In genomic region chr1:179087665-179088064, GRCh38 we compare ENCODE assay signal across 14 cellular contexts. TPM values are rescaled to one million over a fixed set of nuclear protein-coding genes. Genes with fewer than 3 reads are reported as not detected.
DNase-seq lines count a peak whose midpoint lies in the region; ATAC-seq and TF ChIP-seq lines count a peak whose summit lies in the region.
"Had no signal": no experiment of that assay in that cellular context is flagged by ENCODE, and none has a peak within 500 bp of the region (broad histone marks: within the 10 kb centered on the region; RNA-seq: fewer than 3 reads in every experiment).

No MANE protein-coding gene starts in this region.

- DNase-seq in NCI-H526 (lab: John Stamatoyannopoulos, UW) (peak; percentile 99 to 100), fibroblast of pulmonary artery (ENCODE audit: low read depth) (peak; percentile 17), osteocyte (ENCODE audit: extremely low spot score, unreplicated experiment) (no peak), natural killer cell (no peak)
- DNase-seq in stimulated activated CD8-positive, alpha-beta memory T cell treated with anti-CD3 and anti-CD28 coated beads, Interleukin-4, amount 100 ng/mL, for 48 hours = no peak
- no peak for DNase-seq in NK-92 treated with Interleukin-12 subunit alpha and Interleukin-12 subunit beta, amount 100 ng/mL, for 24 hours (lab: John Stamatoyannopoulos, UW)
- DNase-seq: activated CD4-positive, CD25-positive, alpha-beta regulatory T cell; Caco-2; NCI-H446 had no signal

- H3K27me3 ChIP-seq in gastroesophageal sphincter = no peaks in the 10 kb centered on the region
- H3K27me3 ChIP-seq: SJSA1 had no signal

- 61% methylated on average over 6 of the region's 11 CpGs; no CpG with 5 or more reads in 1 of the 2 donors for WGBS in gastroesophageal sphincter (ENCODE audit: low coverage in 1 of 2), 2 donors

- H3K27ac Mint-ChIP-seq in osteocyte (ENCODE audit: unreplicated experiment) (peak overlapping the region; percentile 34), natural killer cell (no peak overlapping the region)
- H3K27ac Mint-ChIP-seq: activated T-helper 1 cell treated with anti-CD3 and anti-CD28 coated beads, Interleukin-12 subunit alpha, Interleukin-12 subunit beta, Interleukin-2, Interleukin-4 antibody, amounts not matched to agents 30 ng/mL and 10 ng/mL and 1 ng/mL, durations not matched to agents 14 hours and 24 hours and 36 hours had no signal

- ATAC-seq in natural killer cell = no peak
- no peak for ATAC-seq in gastroesophageal sphincter

- TF ChIP-seq CTCF in fibroblast of pulmonary artery (IDR thresholded peaks at IDR 0.05; ENCODE audit: low read length, missing control alignments) (no peak), osteocyte (IDR thresholded peaks at IDR 0.05) (no peak), natural killer cell (IDR thresholded peaks at IDR 0.05) (no peak), gastroesophageal sphincter (IDR thresholded peaks at IDR 0.05) (no peak)

- no peak for TF ChIP-seq POLR2A in gastroesophageal sphincter (IDR thresholded peaks at IDR 0.05)

- H3K4me1 Mint-ChIP-seq in osteocyte (ENCODE audit: unreplicated experiment) = peaks cover 34% of the 10 kb centered on the region
- peaks cover 0 to 23% of the 10 kb centered on the region in 2 donors for H3K4me1 Mint-ChIP-seq in natural killer cell

- intact Hi-C loops in natural killer cell (cut with micrococcal nuclease) = no loop called here

- TF ChIP-seq EP300 in gastroesophageal sphincter (IDR thresholded peaks at IDR 0.05) = no peak

- H3K36me3 Mint-ChIP-seq in osteocyte (ENCODE audit: unreplicated experiment) = peaks cover 16% of the 10 kb centered on the region
- no peaks in the 10 kb centered on the region for H3K36me3 Mint-ChIP-seq in natural killer cell

- H3K4me3 Mint-ChIP-seq in osteocyte (ENCODE audit: unreplicated experiment) = no peak overlapping the region
- H3K4me3 Mint-ChIP-seq in natural killer cell = no peak overlapping the region
- H3K4me3 Mint-ChIP-seq: activated T-helper 1 cell treated with anti-CD3 and anti-CD28 coated beads, Interleukin-12 subunit alpha, Interleukin-12 subunit beta, Interleukin-2, Interleukin-4 antibody, amounts not matched to agents 30 ng/mL and 10 ng/mL and 1 ng/mL, durations not matched to agents 14 hours and 24 hours and 36 hours; neural crest cell had no signal

- H3K27ac ChIP-seq in gastroesophageal sphincter = no peak overlapping the region
- H3K27ac ChIP-seq: SJSA1 had no signal

- H3K4me1 ChIP-seq in ES-I3 (ENCODE audit: insufficient read depth, low read length) (peaks cover 10% of the 10 kb centered on the region), gastroesophageal sphincter (peaks cover 0 to 55% (median 21%) of the 10 kb centered on the region in 3 donors)
- H3K4me1 ChIP-seq: Caco-2 had no signal

- H3K27me3 Mint-ChIP-seq in osteocyte (ENCODE audit: unreplicated experiment) = no peaks in the 10 kb centered on the region
- H3K27me3 Mint-ChIP-seq in natural killer cell (ENCODE audit: low read depth in 2 of 2) = no peaks in the 10 kb centered on the region

- no peaks in the 10 kb centered on the region for H3K9me3 ChIP-seq in ES-I3 (ENCODE audit: control insufficient read depth, insufficient read depth, low read length)
- H3K9me3 ChIP-seq in gastroesophageal sphincter = no peaks in the 10 kb centered on the region
- H3K9me3 ChIP-seq: Caco-2, SJSA1 had no signal

- peak overlapping the region; percentile 56; the same call in 1 of the 2 replicates for H3K9ac ChIP-seq in ES-I3 (ENCODE audit: low read depth, low read length)

- H3K9me3 Mint-ChIP-seq in osteocyte (ENCODE audit: unreplicated experiment) = no peaks in the 10 kb centered on the region
- H3K9me3 Mint-ChIP-seq in natural killer cell = no peaks in the 10 kb centered on the region
- H3K9me3 Mint-ChIP-seq: activated T-helper 1 cell treated with anti-CD3 and anti-CD28 coated beads, Interleukin-12 subunit alpha, Interleukin-12 subunit beta, Interleukin-2, Interleukin-4 antibody, amounts not matched to agents 30 ng/mL and 10 ng/mL and 1 ng/mL, durations not matched to agents 14 hours and 24 hours and 36 hours; neural crest cell had no signal

- H3K4me3 ChIP-seq in fibroblast of pulmonary artery (replicated peaks; ENCODE audit: low read depth, low read length) = no peak overlapping the region
- H3K4me3 ChIP-seq in gastroesophageal sphincter = no peak overlapping the region
- H3K4me3 ChIP-seq: SJSA1 had no signal

- H3K36me3 ChIP-seq in ES-I3 (ENCODE audit: insufficient read depth, low read length) (no peaks in the 10 kb centered on the region), gastroesophageal sphincter (peaks cover 0 to 76% of the 10 kb centered on the region in 2 donors)

RNA-seq across cellular contexts. Expression of gene TOR3A, which starts 5.8 kb away (rescaled TPM):
- 21.1 and 24.8 TPM in 2 replicates for total RNA-seq in osteocyte
- total RNA-seq in natural killer cell = 10 to 100 TPM; 22.7 to 33.3 (median 29.0) TPM
- total RNA-seq in gastroesophageal sphincter = 10 to 100 TPM; 17.8 to 40.5 (median 31.4) TPM

Comparison
In these comparisons a context has a peak if more than half of its experiments do, and no peak if none do; other contexts are left out.
1. DNase-seq: peak in NCI-H526 (2 of 2) and fibroblast of pulmonary artery (single experiment); none in osteocyte (single experiment), stimulated activated CD8-positive, alpha-beta memory T cell treated with anti-CD3 and anti-CD28 coated beads, Interleukin-4, amount 100 ng/mL, for 48 hours (single experiment), natural killer cell (single experiment) and NK-92 treated with Interleukin-12 subunit alpha and Interleukin-12 subunit beta, amount 100 ng/mL, for 24 hours (single experiment).